In genomic region chr3:143975549-143976152, GRCh38 we compare ENCODE assay signal across 9 cellular contexts. TPM values are rescaled to one million over a fixed set of nuclear protein-coding genes. Genes with fewer than 3 reads are reported as not detected.
DNase-seq lines count a peak whose midpoint lies in the region; ATAC-seq and TF ChIP-seq lines count a peak whose summit lies in the region.
"Had no signal": no experiment of that assay in that cellular context is flagged by ENCODE, and none has a peak within 500 bp of the region (broad histone marks: within the 10 kb centered on the region; RNA-seq: fewer than 3 reads in every experiment).

No MANE protein-coding gene starts in this region.

- H3K9ac ChIP-seq in mammary epithelial cell (ENCODE audit: insufficient read depth, low read length): peak overlapping the region; percentile 47

- H3K27me3 ChIP-seq in left ventricle myocardium inferior (ENCODE audit: low read depth): no peaks in the 10 kb centered on the region
- H3K27me3 ChIP-seq in right cardiac atrium (ENCODE audit: control insufficient read depth, insufficient read depth): no peaks in the 10 kb centered on the region
- H3K27me3 ChIP-seq in mammary epithelial cell (ENCODE audit: insufficient read depth, low read length): no peaks in the 10 kb centered on the region

- CTCF ChIA-PET in mammary epithelial cell (lab: Charles Lee; ENCODE audit: low non-redundant PET): no interaction called here

- WGBS in right cardiac atrium: 36% methylated on average over 3 of the region's 3 CpGs
- WGBS in mammary epithelial cell (ENCODE audit: low coverage, missing lambda C conversion rate): 15% methylated on average over 3 of the region's 3 CpGs

- peaks cover 62% of the 10 kb centered on the region for H3K4me1 ChIP-seq in left ventricle myocardium inferior
- no peaks in the 10 kb centered on the region for H3K4me1 ChIP-seq in right cardiac atrium (ENCODE audit: control insufficient read depth, insufficient read depth, low read length)
- peaks cover 12% of the 10 kb centered on the region for H3K4me1 ChIP-seq in mammary epithelial cell (ENCODE audit: insufficient read depth, low read length)

- no peak for DNase-seq in left ventricle myocardium inferior
- no peak for DNase-seq in right cardiac atrium
- peak; percentile 24 for DNase-seq in NCI-H2227 treated with DMSO at 0.1 percent for 48 hours (lab: John Stamatoyannopoulos, UW)
- peak; percentile 32 for DNase-seq in mammary epithelial cell
- DNase-seq in mesothelial cell of epicardium (ENCODE audit: low spot score in 2 of 2, unreplicated experiment in 2 of 2): no peak

- in situ Hi-C loops in mammary epithelial cell (cut with MboI; ENCODE audit: low sequenced_read_pairs in 2 of 2): no loop called here

- H3K27me3 Mint-ChIP-seq in mesothelial cell of epicardium (ENCODE audit: low read depth): no peaks in the 10 kb centered on the region
- H3K27me3 Mint-ChIP-seq: dendritic cell treated with granulocyte-macrophage colony-stimulating factor and Interleukin-4, amounts not matched to agents 40 ng/mL and 50 ng/mL, for 4 days had no signal

- no TSS peak for BruUV-seq in mammary epithelial cell (replicated peaks; lab: Mats Ljungman, UMichigan)

- no peaks in the 10 kb centered on the region for H3K36me3 ChIP-seq in left ventricle myocardium inferior
- no peaks in the 10 kb centered on the region for H3K36me3 ChIP-seq in mammary epithelial cell (ENCODE audit: insufficient read depth, low read length)

- intact Hi-C loops in left ventricle myocardium inferior (cut with micrococcal nuclease): no loop called here
- intact Hi-C loops in right cardiac atrium (cut with DNase I): no loop called here
- intact Hi-C loops in mammary epithelial cell (cut with micrococcal nuclease): loop anchor here (2.0 to 10.0 kb wide), 4 partner anchors 77 to 449 kb away; no protein-coding TSS in a partner anchor

- no peaks in the 10 kb centered on the region for H3K9me3 Mint-ChIP-seq in mesothelial cell of epicardium
- H3K9me3 Mint-ChIP-seq: dendritic cell treated with granulocyte-macrophage colony-stimulating factor and Interleukin-4, amounts not matched to agents 40 ng/mL and 50 ng/mL, for 4 days had no signal

- H4K20me1 ChIP-seq in mammary epithelial cell (ENCODE audit: insufficient read depth, low read length): no peaks in the 10 kb centered on the region

- peaks cover 34% of the 10 kb centered on the region for H3K4me1 Mint-ChIP-seq in mesothelial cell of epicardium

- H3K4me3 Mint-ChIP-seq in mesothelial cell of epicardium: peak overlapping the region; percentile 94

- H3K4me2 ChIP-seq in mammary epithelial cell (ENCODE audit: insufficient read depth, low read depth, low read length): peak overlapping the region; percentile 100

- H3K27ac Mint-ChIP-seq in mesothelial cell of epicardium: peak overlapping the region; percentile 12

- TF ChIP-seq CTCF in left ventricle myocardium inferior (IDR thresholded peaks at IDR 0.05; ENCODE audit: borderline replicate concordance): peak; percentile 59
- peak; percentile 44 to 61 for TF ChIP-seq CTCF in mammary epithelial cell (conservative IDR thresholded peaks at IDR 0.05 in 1 of 2, IDR thresholded peaks at IDR 0.05 in 1 of 2; ENCODE audit: extremely low read depth in 1 of 2, insufficient read depth in 1 of 2, low read depth in 1 of 2, low read length in 2 of 2)
- TF ChIP-seq CTCF in mesothelial cell of epicardium (IDR thresholded peaks at IDR 0.05; ENCODE audit: unreplicated experiment): peak; percentile 81

- ATAC-seq in right cardiac atrium: no peak
- no peak for ATAC-seq in GM19324 (IDR thresholded peaks at IDR 0.05; ENCODE audit: low FRiP score, unreplicated experiment)
- no peak for ATAC-seq in GM19035 (IDR thresholded peaks at IDR 0.05; ENCODE audit: unreplicated experiment)
- no peak for ATAC-seq in GM21786 (IDR thresholded peaks at IDR 0.05; ENCODE audit: unreplicated experiment)

- H3K27ac ChIP-seq in left ventricle myocardium inferior (replicated peaks) (no peak overlapping the region), right cardiac atrium (ENCODE audit: low read length) (no peak overlapping the region), mammary epithelial cell (ENCODE audit: insufficient read depth, low read depth, low read length) (peak overlapping the region; percentile 69)

- dilution Hi-C loops in mammary epithelial cell (cut with HindIII; ENCODE audit: low sequenced_read_pairs): no loop called here

- H3K79me2 ChIP-seq in mammary epithelial cell (ENCODE audit: insufficient read depth, low read length): peaks cover 82% of the 10 kb centered on the region

- H3K4me3 ChIP-seq in left ventricle myocardium inferior: peak overlapping the region; percentile 96
- no peak overlapping the region for H3K4me3 ChIP-seq in right cardiac atrium (ENCODE audit: low read length)
- peak overlapping the region; percentile 26 to 88 (median 72) for H3K4me3 ChIP-seq in mammary epithelial cell (replicated peaks in 1 of 3; ENCODE audit: insufficient read depth in 1 of 3, low read depth in 2 of 3, low read length in 3 of 3)

- H3K36me3 Mint-ChIP-seq in mesothelial cell of epicardium: no peaks in the 10 kb centered on the region

- H3K9me3 ChIP-seq in left ventricle myocardium inferior (replicated peaks): no peaks in the 10 kb centered on the region
- H3K9me3 ChIP-seq in right cardiac atrium (ENCODE audit: control insufficient read depth, low read length): no peaks in the 10 kb centered on the region
- H3K9me3 ChIP-seq in mammary epithelial cell (replicated peaks; ENCODE audit: insufficient read depth, low read length): no peaks in the 10 kb centered on the region

- H2AFZ ChIP-seq in mammary epithelial cell (ENCODE audit: low read depth, low read length): no peak overlapping the region

RNA-seq across cellular contexts. Expression of gene DIPK2A, which starts 4.0 kb away (rescaled TPM):
- total RNA-seq in left ventricle myocardium inferior (8.4 TPM), right cardiac atrium (10 to 100 TPM; 11.5 to 15.4 (median 13.4) TPM), mammary epithelial cell (10 to 100 TPM; 14.1 to 52.0 TPM), mesothelial cell of epicardium (49.2 to 55.1 TPM (median 52.0 TPM) in 3 replicates)
- polyA plus RNA-seq in right cardiac atrium (7.8 TPM), mammary epithelial cell (9.9 TPM)
- 21.4 TPM for polyA minus RNA-seq in mammary epithelial cell

Comparison
In these comparisons a context has a peak if more than half of its experiments do, and no peak if none do; other contexts are left out.
1. DNase-seq: peak in NCI-H2227 treated with DMSO at 0.1 percent for 48 hours (single experiment) and mammary epithelial cell (single experiment); none in left ventricle myocardium inferior (single experiment), right cardiac atrium (0 of 3) and mesothelial cell of epicardium (0 of 2).
2. Peak in every context shown above with its lines, with median percentiles within 50 percentile points of each other: CTCF ChIP-seq.